In genomic region chr16:81026429-81026828, GRCh38 we compare ENCODE assay signal across 26 cellular contexts. TPM values are rescaled to one million over a fixed set of nuclear protein-coding genes. Genes with fewer than 3 reads are reported as not detected.
"Had no signal": no experiment of that assay in that cellular context is flagged by ENCODE, and none has a peak within 500 bp of the region (broad histone marks: within the 10 kb centered on the region; RNA-seq: fewer than 3 reads in every experiment).

No MANE protein-coding gene starts in this region.

- H3K27ac ChIP-seq: colonic mucosa, epithelial cell of prostate, esophagus squamous epithelium, gastrocnemius medialis, heart right ventricle, left lung, lower lobe of right lung had no signal

- FAIRE-seq: endometrium, islet of Langerhans, keratinocyte had no signal

- DNase-seq: colonic mucosa; cortex of kidney; effector CD8-positive, alpha-beta T cell; effector memory CD8-positive, alpha-beta T cell; endodermal cell; erythroblast; esophagus squamous epithelium; foreskin fibroblast; foreskin melanocyte; gastrocnemius medialis; glutamatergic neuron; head of caudate nucleus; heart right ventricle; hippocampal formation; left cardiac atrium; left lung; left ventricle myocardium superior; lower lobe of right lung; mesenchymal stem cell; mucosa of descending colon; naive B cell had no signal

- ATAC-seq: effector memory CD8-positive, alpha-beta T cell; esophagus mucosa; gastrocnemius medialis; heart right ventricle; left cardiac atrium; left lung; left ventricle myocardium superior; lower lobe of right lung; mucosa of descending colon had no signal

- H3K27me3 ChIP-seq: colonic mucosa, esophagus squamous epithelium, gastrocnemius medialis, heart right ventricle, left lung had no signal

- H3K9me3 ChIP-seq: colonic mucosa, esophagus squamous epithelium, gastrocnemius medialis, heart right ventricle, left lung, lower lobe of right lung, mucosa of descending colon had no signal

- H3K4me3 ChIP-seq: colonic mucosa, esophagus squamous epithelium, gastrocnemius medialis, heart right ventricle, left lung, lower lobe of right lung, mucosa of descending colon had no signal

- H3K4me1 ChIP-seq: colonic mucosa, esophagus squamous epithelium, gastrocnemius medialis, heart right ventricle, left lung, lower lobe of right lung had no signal

- H3K36me3 ChIP-seq: colonic mucosa had no signal

RNA-seq across cellular contexts. Expression of gene C16orf46, which starts 50.6 kb away (rescaled TPM):
- total RNA-seq: esophagus mucosa, lower lobe of right lung had no signal
